In the genomic region with DNA sequence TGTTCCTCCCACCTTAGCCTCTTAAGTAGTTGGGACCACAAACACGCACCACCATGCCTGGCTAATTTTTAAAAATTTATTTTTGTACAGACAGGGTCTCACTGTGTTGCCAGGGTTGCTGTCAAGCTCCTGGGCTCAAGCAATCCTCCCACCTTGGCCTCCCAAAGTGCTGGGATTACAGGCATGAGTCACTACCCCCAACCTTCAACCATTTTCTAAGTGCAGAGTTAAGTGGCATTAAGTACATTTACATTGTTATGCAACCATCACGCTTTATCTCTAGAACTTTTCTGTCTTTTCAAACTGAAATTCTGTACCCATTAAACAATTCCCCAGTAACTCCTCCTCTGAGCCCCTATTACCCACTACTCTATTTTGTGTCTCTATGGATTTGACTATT, we compare ENCODE assay signal across 25 cellular contexts. TPM values are rescaled to one million over a fixed set of nuclear protein-coding genes. Genes with fewer than 3 reads are reported as not detected.
"Had no signal": no experiment of that assay in that cellular context is flagged by ENCODE, and none has a peak within 500 bp of the region (broad histone marks: within the 10 kb centered on the region; RNA-seq: fewer than 3 reads in every experiment).

No MANE protein-coding gene starts in this region.

- H3K4me1 Mint-ChIP-seq: activated CD4-positive, alpha-beta T cell treated with anti-CD3 and anti-CD28 coated beads, Interleukin-2, amount 10 ng/mL, durations not matched to agents 7 days and 5 days; activated CD8-positive, alpha-beta memory T cell treated with anti-CD3 and anti-CD28 coated beads, Interleukin-2, amount 10 ng/mL, durations not matched to agents 7 days and 5 days; immature natural killer cell; T-helper 17 cell had no signal

- H3K9me3 ChIP-seq: ascending aorta, thyroid gland had no signal

- H3K4me2 ChIP-seq: hepatocyte had no signal

- H3K27me3 Mint-ChIP-seq: activated CD8-positive, alpha-beta T cell treated with anti-CD3 and anti-CD28 coated beads for 36 hours had no signal

- H3K36me3 ChIP-seq: ascending aorta, thyroid gland had no signal

- H3K4me3 Mint-ChIP-seq: activated CD4-positive, alpha-beta T cell treated with anti-CD3 and anti-CD28 coated beads, Interleukin-2, amount 10 ng/mL, durations not matched to agents 7 days and 5 days; activated CD8-positive, alpha-beta memory T cell treated with anti-CD3 and anti-CD28 coated beads, Interleukin-2, amount 10 ng/mL, durations not matched to agents 7 days and 5 days; activated CD8-positive, alpha-beta T cell treated with anti-CD3 and anti-CD28 coated beads for 36 hours; immature natural killer cell; nephron progenitor cell; T-helper 17 cell had no signal

- H3K4me1 ChIP-seq: foreskin keratinocyte, parathyroid adenoma had no signal

- H3K27me3 ChIP-seq: ascending aorta, foreskin keratinocyte, hepatocyte, thyroid gland had no signal

- H3K9ac ChIP-seq: parathyroid adenoma had no signal

- DNase-seq: activated CD4-positive, alpha-beta T cell treated with anti-CD3 and anti-CD28 coated beads, Interleukin-2, amount 10 ng/mL, durations not matched to agents 7 days and 5 days; activated CD8-positive, alpha-beta memory T cell treated with anti-CD3 and anti-CD28 coated beads, Interleukin-2, amount 10 ng/mL, durations not matched to agents 7 days and 5 days; activated CD8-positive, alpha-beta T cell treated with anti-CD3 and anti-CD28 coated beads for 36 hours; central memory CD4-positive, alpha-beta T cell; dermis blood vessel endothelial cell; effector CD8-positive, alpha-beta T cell; erythroblast; foreskin keratinocyte; glutamatergic neuron; immature natural killer cell; left ventricle myocardium superior; mammary epithelial cell; nephron progenitor cell; right cardiac atrium; stimulated activated CD4-positive, alpha-beta T cell treated with anti-CD3 and anti-CD28 coated beads, Interleukin-12 subunit alpha, Interleukin-12 subunit beta, amount 100 ng/mL, for 4 hours; stimulated activated CD4-positive, alpha-beta T cell treated with anti-CD3 and anti-CD28 coated beads, Interleukin-4, amount 100 ng/mL, for 4 hours; stimulated activated naive CD8-positive, alpha-beta T cell treated with anti-CD3 and anti-CD28 coated beads, Interleukin-15, Interleukin-2, amounts not matched to agents 100 U/mL and 50 U/mL, for 24 hours; T-helper 17 cell; thyroid gland had no signal

- H3K4me3 ChIP-seq: ascending aorta, hepatocyte, thyroid gland had no signal

- H3K27ac ChIP-seq: ascending aorta, foreskin keratinocyte, hepatocyte, parathyroid adenoma, thyroid gland had no signal

- H2AFZ ChIP-seq: hepatocyte, parathyroid adenoma had no signal

- H3K9me3 Mint-ChIP-seq: activated CD4-positive, alpha-beta T cell treated with anti-CD3 and anti-CD28 coated beads, Interleukin-2, amount 10 ng/mL, durations not matched to agents 7 days and 5 days; activated CD8-positive, alpha-beta T cell treated with anti-CD3 and anti-CD28 coated beads for 36 hours; activated naive CD4-positive, alpha-beta T cell treated with anti-CD3 and anti-CD28 coated beads, Interleukin-2, amount 50 U/mL, for 72 hours; immature natural killer cell had no signal

- H3K36me3 Mint-ChIP-seq: activated CD8-positive, alpha-beta memory T cell treated with anti-CD3 and anti-CD28 coated beads, Interleukin-2, amount 10 ng/mL, durations not matched to agents 7 days and 5 days; activated naive CD4-positive, alpha-beta T cell treated with anti-CD3 and anti-CD28 coated beads, Interleukin-2, amount 50 U/mL, for 72 hours; immature natural killer cell had no signal

- H3K27ac Mint-ChIP-seq: activated CD4-positive, alpha-beta T cell treated with anti-CD3 and anti-CD28 coated beads, Interleukin-2, amount 10 ng/mL, durations not matched to agents 7 days and 5 days; activated CD8-positive, alpha-beta memory T cell treated with anti-CD3 and anti-CD28 coated beads, Interleukin-2, amount 10 ng/mL, durations not matched to agents 7 days and 5 days; activated CD8-positive, alpha-beta T cell treated with anti-CD3 and anti-CD28 coated beads for 36 hours; activated naive CD4-positive, alpha-beta T cell treated with anti-CD3 and anti-CD28 coated beads, Interleukin-2, amount 50 U/mL, for 72 hours; immature natural killer cell; nephron progenitor cell; T-helper 17 cell had no signal

- ATAC-seq: activated CD4-positive, CD25-positive, alpha-beta regulatory T cell treated with anti-CD3 and anti-CD28 coated beads, Interleukin-2, amount 50 U/mL, for 24 hours; activated CD8-positive, alpha-beta memory T cell treated with anti-CD3 and anti-CD28 coated beads, Interleukin-2, amount 10 ng/mL, durations not matched to agents 7 days and 5 days; activated CD8-positive, alpha-beta T cell treated with anti-CD3 and anti-CD28 coated beads for 36 hours; activated naive CD4-positive, alpha-beta T cell treated with anti-CD3 and anti-CD28 coated beads, Interleukin-2, amount 50 U/mL, for 72 hours; foreskin keratinocyte; left ventricle myocardium superior; right cardiac atrium; stimulated activated naive CD8-positive, alpha-beta T cell treated with anti-CD3 and anti-CD28 coated beads, Interleukin-15, Interleukin-2, amounts not matched to agents 100 U/mL and 50 U/mL, for 24 hours; T-helper 17 cell had no signal

RNA-seq across cellular contexts. Expression of a gene that starts 45.9 kb away (rescaled TPM):
- total RNA-seq: dermis blood vessel endothelial cell, foreskin keratinocyte, mammary epithelial cell, pulmonary artery endothelial cell had no signal
- polyA plus RNA-seq: foreskin keratinocyte had no signal
